In the genomic region with DNA sequence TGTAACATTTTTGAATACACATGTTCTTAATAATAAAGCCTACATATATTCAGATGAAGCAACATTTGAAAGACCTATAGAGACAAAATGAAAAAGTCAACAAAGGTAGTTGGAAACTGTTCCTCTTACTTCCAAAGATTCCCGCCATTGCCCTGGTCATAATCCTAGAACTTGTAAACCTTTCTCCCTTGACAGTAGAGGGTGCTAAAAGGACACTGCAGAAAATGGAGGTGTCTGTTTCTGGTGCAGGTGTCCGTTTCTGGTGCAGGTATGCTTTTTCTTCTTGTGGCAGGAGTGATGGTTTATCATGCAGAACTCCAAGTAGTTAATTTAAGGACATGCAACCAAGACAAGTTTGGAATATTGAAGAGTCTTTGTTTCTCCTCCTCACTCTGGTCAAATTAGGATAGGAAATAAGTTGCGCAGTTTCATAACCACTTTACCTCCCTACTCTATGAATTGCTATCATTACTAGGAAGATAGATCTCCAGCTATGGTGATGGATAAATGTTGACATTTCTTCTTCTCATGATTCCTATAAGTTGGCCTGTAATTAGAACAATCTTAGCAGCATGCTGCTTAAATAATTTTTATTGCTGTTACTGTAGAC, we compare ENCODE assay signal across 8 cellular contexts. TPM values are rescaled to one million over a fixed set of nuclear protein-coding genes. Genes with fewer than 3 reads are reported as not detected.
DNase-seq lines count a peak whose midpoint lies in the region; ATAC-seq and TF ChIP-seq lines count a peak whose summit lies in the region.

No MANE protein-coding gene starts in this region.

- no peak overlapping the region for H3K27ac ChIP-seq in right atrium auricular region

- H3K9me3 ChIP-seq in Caco-2: no peaks in the 10 kb centered on the region
- H3K9me3 ChIP-seq in mucosa of descending colon: no peaks in the 10 kb centered on the region
- no peaks in the 10 kb centered on the region for H3K9me3 ChIP-seq in right atrium auricular region

- H3K4me3 Mint-ChIP-seq in Caco-2 (ENCODE audit: unreplicated experiment): no peak overlapping the region

- no peaks in the 10 kb centered on the region for H3K36me3 Mint-ChIP-seq in Caco-2 (ENCODE audit: insufficient read depth, unreplicated experiment)

- no peaks in the 10 kb centered on the region for H3K4me1 Mint-ChIP-seq in Caco-2 (ENCODE audit: low read depth, unreplicated experiment)

- peak; percentile 60 for ATAC-seq in GM21423 (IDR thresholded peaks at IDR 0.05; ENCODE audit: unreplicated experiment)
- peak; percentile 59 for ATAC-seq in mucosa of descending colon

- intact Hi-C loops in Caco-2 (cut with micrococcal nuclease; ENCODE audit: unreplicated experiment): loop anchor here (1.0 to 5.0 kb wide), 5 partner anchors 41 to 1199 kb away; no protein-coding TSS in a partner anchor
- intact Hi-C loops in mucosa of descending colon (cut with DNase I, micrococcal nuclease): no loop called here

- H3K27me3 Mint-ChIP-seq in Caco-2 (ENCODE audit: insufficient read depth, unreplicated experiment): no peaks in the 10 kb centered on the region

- peak; percentile 60 to 73 for TF ChIP-seq CTCF in Caco-2 (IDR thresholded peaks at IDR 0.05; ENCODE audit: insufficient read depth in 1 of 2, low read depth in 1 of 2, low read length in 1 of 2, severe bottlenecking in 1 of 2, unreplicated experiment in 1 of 2)
- TF ChIP-seq CTCF in astrocyte of the spinal cord (IDR thresholded peaks at IDR 0.05; ENCODE audit: low read depth, low read length): peak; percentile 53
- TF ChIP-seq CTCF in mucosa of descending colon (IDR thresholded peaks at IDR 0.05): no peak
- TF ChIP-seq CTCF in right atrium auricular region (IDR thresholded peaks at IDR 0.05): peak in 1 of 2 donors; percentile 40

- H3K9me3 Mint-ChIP-seq in Caco-2 (ENCODE audit: unreplicated experiment): no peaks in the 10 kb centered on the region

- in situ Hi-C loops in astrocyte of the spinal cord (cut with HindIII; ENCODE audit: low sequenced_read_pairs): no loop called here

- no TSS peak for BruUV-seq in Caco-2 (replicated peaks; lab: Mats Ljungman, UMichigan)

- H3K27me3 ChIP-seq in Caco-2 (replicated peaks; ENCODE audit: control insufficient read depth, insufficient read depth, low read length) (no peaks in the 10 kb centered on the region), right atrium auricular region (no peaks in the 10 kb centered on the region)

- H3K4me3 ChIP-seq in Caco-2 (ENCODE audit: low read depth, low read length) (no peak overlapping the region), astrocyte of the spinal cord (ENCODE audit: low read depth, low read length) (no peak overlapping the region), mucosa of descending colon (no peak overlapping the region), right atrium auricular region (no peak overlapping the region)

- no peak overlapping the region for H3K27ac Mint-ChIP-seq in Caco-2 (ENCODE audit: unreplicated experiment)

- DNase-seq in Caco-2: peak in 1 of 2 experiments; percentile 46
- peak; percentile 39 for DNase-seq in M059J (ENCODE audit: low read depth)
- peak; percentile 13 for DNase-seq in astrocyte of the spinal cord (ENCODE audit: low read depth, low spot score)
- peak in 1 of 3 donors; percentile 28 for DNase-seq in mucosa of descending colon
- no peak for DNase-seq in hypothalamus (lab: John Stamatoyannopoulos, UW)
- DNase-seq in stimulated activated CD4-positive, alpha-beta T cell treated with anti-CD3 and anti-CD28 coated beads, Interleukin-4, amount 100 ng/mL, for 4 hours: no peak
- no peak for DNase-seq in right atrium auricular region (ENCODE audit: low spot score)

- H3K36me3 ChIP-seq in Caco-2 (ENCODE audit: control insufficient read depth, insufficient read depth, low read length) (no peaks in the 10 kb centered on the region), mucosa of descending colon (ENCODE audit: low read depth) (no peaks in the 10 kb centered on the region), right atrium auricular region (no peaks in the 10 kb centered on the region)

- POLR2A ChIA-PET in Caco-2 (lab: Charles Lee): no interaction called here

- CTCF ChIA-PET in Caco-2 (lab: Charles Lee): no interaction called here

- no peaks in the 10 kb centered on the region for H3K4me1 ChIP-seq in Caco-2
- no peaks in the 10 kb centered on the region for H3K4me1 ChIP-seq in mucosa of descending colon (ENCODE audit: low read depth)
- H3K4me1 ChIP-seq in right atrium auricular region: no peaks in the 10 kb centered on the region

RNA-seq across cellular contexts. Expression of gene FAM174A, which starts 56.0 kb away (rescaled TPM):
- total RNA-seq in Caco-2 (2022) (3.1 and 4.3 TPM in 2 replicates), mucosa of descending colon (10 to 100 TPM; 14.0 to 15.7 (median 14.5) TPM), right atrium auricular region (10 to 100 TPM; 23.1 to 28.6 TPM)
- total RNA-seq in M059J (2014; rRNA removed; shearing (Covaris generic)): 13.4 and 16.3 TPM in 2 replicates

Comparison
In these comparisons a context has a peak if more than half of its experiments do, and no peak if none do; other contexts are left out.
1. DNase-seq: peak in M059J (single experiment) and astrocyte of the spinal cord (single experiment); none in hypothalamus (0 of 51), stimulated activated CD4-positive, alpha-beta T cell treated with anti-CD3 and anti-CD28 coated beads, Interleukin-4, amount 100 ng/mL, for 4 hours (0 of 2) and right atrium auricular region (single experiment).